ENCODE assay signal across 9 cellular contexts in genomic region chr10:79137826-79138225, GRCh38.
DNase-seq lines count a peak whose midpoint lies in the region; ATAC-seq and TF ChIP-seq lines count a peak whose summit lies in the region.
"Had no signal": no experiment of that assay in that cellular context is flagged by ENCODE, and none has a peak within 500 bp of the region (broad histone marks: within the 10 kb centered on the region; RNA-seq: fewer than 3 reads in every experiment).

No MANE protein-coding gene starts in this region.

- no peaks in the 10 kb centered on the region for H3K27me3 ChIP-seq in gastroesophageal sphincter

- no peak overlapping the region for H3K4me3 ChIP-seq in gastroesophageal sphincter

- H3K27ac ChIP-seq in gastroesophageal sphincter: peak overlapping the region; percentile 6 to 88 (median 85)
- H3K27ac ChIP-seq: 22Rv1 had no signal

- H3K9me3 ChIP-seq in gastroesophageal sphincter: no peaks in the 10 kb centered on the region

- ATAC-seq in HG03159 (IDR thresholded peaks at IDR 0.05; ENCODE audit: unreplicated experiment) (peak; percentile 72), gastroesophageal sphincter (no peak), HG02970 (IDR thresholded peaks at IDR 0.05; ENCODE audit: low FRiP score, unreplicated experiment) (no peak)

- H3K36me3 ChIP-seq in gastroesophageal sphincter: peaks cover 0 to 25% of the 10 kb centered on the region in 2 donors

- no peak for TF ChIP-seq CTCF in gastroesophageal sphincter (IDR thresholded peaks at IDR 0.05)

- no peak for TF ChIP-seq POLR2A in gastroesophageal sphincter (IDR thresholded peaks at IDR 0.05)

- peak; percentile 42 for DNase-seq in NK-92 treated with Interleukin-12 subunit alpha and Interleukin-12 subunit beta, amount 100 ng/mL, for 24 hours (lab: John Stamatoyannopoulos, UW)
- DNase-seq in NK-92 (lab: John Stamatoyannopoulos, UW; ENCODE audit: unreplicated experiment) (no peak), NCI-H345 (lab: John Stamatoyannopoulos, UW) (no peak)
- peak; percentile 50 for DNase-seq in activated CD4-positive, CD25-positive, alpha-beta regulatory T cell treated with anti-CD3 and anti-CD28 coated beads, Interleukin-2, amount 50 U/mL, for 72 hours
- DNase-seq in stimulated activated CD4-positive, alpha-beta T cell treated with anti-CD3 and anti-CD28 coated beads, Interleukin-1b, Interleukin-23, amount 100 ng/mL, for 48 hours: peak; percentile 48

- no peak for TF ChIP-seq EP300 in gastroesophageal sphincter (IDR thresholded peaks at IDR 0.05)

- 40% methylated on average over 1 of the region's 13 CpGs; no CpG with 5 or more reads in 1 of the 2 donors for WGBS in gastroesophageal sphincter (ENCODE audit: low coverage in 1 of 2), 2 donors

- peaks cover 7 to 100% (median 67%) of the 10 kb centered on the region in 3 donors for H3K4me1 ChIP-seq in gastroesophageal sphincter

Comparison
In these comparisons a context has a peak if more than half of its experiments do, and no peak if none do; other contexts are left out.
1. DNase-seq: peak in NK-92 treated with Interleukin-12 subunit alpha and Interleukin-12 subunit beta, amount 100 ng/mL, for 24 hours (single experiment), activated CD4-positive, CD25-positive, alpha-beta regulatory T cell treated with anti-CD3 and anti-CD28 coated beads, Interleukin-2, amount 50 U/mL, for 72 hours (single experiment) and stimulated activated CD4-positive, alpha-beta T cell treated with anti-CD3 and anti-CD28 coated beads, Interleukin-1b, Interleukin-23, amount 100 ng/mL, for 48 hours (single experiment); none in NK-92 (single experiment) and NCI-H345 (single experiment).